ENCODE assay signal across 19 cellular contexts in the genomic region with DNA sequence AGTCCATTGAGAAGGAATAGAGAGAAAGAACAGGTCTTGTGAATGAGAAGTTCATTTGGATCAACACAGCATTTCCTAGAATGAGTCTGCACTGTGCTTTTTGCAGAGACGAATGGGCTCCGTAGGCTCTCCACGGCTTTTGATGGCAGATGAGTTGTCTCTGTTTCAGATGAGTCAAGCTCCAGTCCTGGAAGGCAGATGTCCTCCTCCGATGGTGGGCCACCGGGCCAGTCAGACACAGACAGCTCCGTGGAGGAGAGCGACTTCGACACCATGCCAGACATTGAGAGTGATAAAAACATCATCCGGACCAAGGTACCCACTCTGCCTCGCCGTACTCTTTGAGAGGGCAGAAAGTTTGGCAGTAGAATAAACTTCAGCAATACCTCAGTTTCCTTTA.
DNase-seq lines count a peak whose midpoint lies in the region; ATAC-seq lines count a peak whose summit lies in the region.
"Had no signal": no experiment of that assay in that cellular context is flagged by ENCODE, and none has a peak within 500 bp of the region (broad histone marks: within the 10 kb centered on the region; RNA-seq: fewer than 3 reads in every experiment).

No MANE protein-coding gene starts in this region.

- H2AFZ ChIP-seq in neuronal stem cell (ENCODE audit: low read length): no peak overlapping the region

- no peaks in the 10 kb centered on the region for H3K36me3 ChIP-seq in neuronal stem cell (replicated peaks in 1 of 2; ENCODE audit: control insufficient read depth in 2 of 2, insufficient read depth in 2 of 2, low read length in 2 of 2)
- H3K36me3 ChIP-seq: BLaER1 treated with 17β-estradiol and CSF1 and Interleukin-3, amounts not matched to agents 10 nM and 100 nM had no signal

- peaks cover 22% of the 10 kb centered on the region for H3K4me1 Mint-ChIP-seq in activated T-cell treated with anti-CD3 and anti-CD28 coated beads, Interleukin-2, amount 50 U/mL, for 24 hours (ENCODE audit: low read depth)
- peaks cover 27% of the 10 kb centered on the region for H3K4me1 Mint-ChIP-seq in activated T-cell treated with anti-CD3 and anti-CD28 coated beads, Interleukin-2, amount 50 U/mL, for 72 hours (ENCODE audit: low read depth)

- H2BK120ac ChIP-seq in neuronal stem cell (ENCODE audit: low read depth, low read length): no peak overlapping the region

- no peaks in the 10 kb centered on the region for H3K27me3 ChIP-seq in neuronal stem cell (ENCODE audit: control insufficient read depth in 3 of 3, insufficient read depth in 3 of 3, low read depth in 1 of 3, low read length in 3 of 3)
- H3K27me3 ChIP-seq: BLaER1 treated with 17β-estradiol and CSF1 and Interleukin-3, amounts not matched to agents 10 nM and 100 nM had no signal

- H4K91ac ChIP-seq in neuronal stem cell (ENCODE audit: low read depth, low read length, poor library complexity): no peak overlapping the region

- no peak for ATAC-seq in activated T-cell treated with anti-CD3 and anti-CD28 coated beads, Interleukin-2, amount 50 U/mL, for 72 hours (replicated peaks in 1 of 2)
- ATAC-seq: A549; CD8-positive, alpha-beta T cell; K562 had no signal

- no peaks in the 10 kb centered on the region for H3K9me3 Mint-ChIP-seq in activated T-cell treated with anti-CD3 and anti-CD28 coated beads, Interleukin-2, amount 50 U/mL, for 24 hours
- H3K9me3 Mint-ChIP-seq in activated T-cell treated with anti-CD3 and anti-CD28 coated beads, Interleukin-2, amount 50 U/mL, for 72 hours: no peaks in the 10 kb centered on the region
- H3K9me3 Mint-ChIP-seq: CD8-positive, alpha-beta T cell had no signal

- H3K4me3 ChIP-seq in neuronal stem cell (ENCODE audit: low read length in 2 of 2): no peak overlapping the region
- H3K4me3 ChIP-seq: A549; BLaER1 treated with 17β-estradiol and CSF1 and Interleukin-3, amounts not matched to agents 10 nM and 100 nM; K562 had no signal

- H3K18ac ChIP-seq in neuronal stem cell (ENCODE audit: low read length): peak overlapping the region; percentile 86

- no peaks in the 10 kb centered on the region for H3K79me1 ChIP-seq in neuronal stem cell (ENCODE audit: low read depth, low read length)

- no peak overlapping the region for H2BK5ac ChIP-seq in neuronal stem cell (ENCODE audit: low read length)

- no peak for DNase-seq in activated T-cell treated with anti-CD3 and anti-CD28 coated beads, Interleukin-2, amount 50 U/mL, for 24 hours
- no peak for DNase-seq in activated T-cell treated with anti-CD3 and anti-CD28 coated beads, Interleukin-2, amount 50 U/mL, for 72 hours
- DNase-seq in cerebellar cortex (ENCODE audit: low spot score): peak; percentile 40
- DNase-seq in neuronal stem cell (ENCODE audit: low spot score): no peak
- no peak for DNase-seq in HK-2 (ENCODE audit: unreplicated experiment)
- no peak for DNase-seq in LoVo (ENCODE audit: low spot score)
- no peak for DNase-seq in stimulated activated naive CD4-positive, alpha-beta T cell (lab: John Stamatoyannopoulos, UW)
- DNase-seq: AML-193; Calu3; CD8-positive, alpha-beta T cell; DMS53; GDM1; HCEC 1CT; IMR-90 had no signal

- peaks cover 54% of the 10 kb centered on the region for H3K36me3 Mint-ChIP-seq in activated T-cell treated with anti-CD3 and anti-CD28 coated beads, Interleukin-2, amount 50 U/mL, for 24 hours (ENCODE audit: low read depth)
- peaks cover 0 to 2% of the 10 kb centered on the region in 2 donors for H3K36me3 Mint-ChIP-seq in activated T-cell treated with anti-CD3 and anti-CD28 coated beads, Interleukin-2, amount 50 U/mL, for 72 hours (ENCODE audit: insufficient read depth in 2 of 2)

- no peak overlapping the region for H2BK15ac ChIP-seq in neuronal stem cell (ENCODE audit: low read length)

- H3K4ac ChIP-seq in neuronal stem cell (ENCODE audit: low read length): no peak overlapping the region

- H3K27me3 Mint-ChIP-seq in activated T-cell treated with anti-CD3 and anti-CD28 coated beads, Interleukin-2, amount 50 U/mL, for 24 hours: no peaks in the 10 kb centered on the region
- H3K27me3 Mint-ChIP-seq in activated T-cell treated with anti-CD3 and anti-CD28 coated beads, Interleukin-2, amount 50 U/mL, for 72 hours (ENCODE audit: low read depth): no peaks in the 10 kb centered on the region

- no peak overlapping the region for H4K8ac ChIP-seq in neuronal stem cell (ENCODE audit: low read depth, low read length)

- no peak overlapping the region for H3K14ac ChIP-seq in neuronal stem cell (ENCODE audit: low read length)

- no peak overlapping the region for H2AK5ac ChIP-seq in neuronal stem cell (ENCODE audit: low read depth, low read length)

- no peak overlapping the region for H3K9ac ChIP-seq in neuronal stem cell (ENCODE audit: low read depth, low read length, poor library complexity)
- H3K9ac ChIP-seq: BLaER1 treated with 17β-estradiol and CSF1 and Interleukin-3, amounts not matched to agents 10 nM and 100 nM had no signal

- no peak overlapping the region for H3K4me3 Mint-ChIP-seq in activated T-cell treated with anti-CD3 and anti-CD28 coated beads, Interleukin-2, amount 50 U/mL, for 24 hours
- no peak overlapping the region for H3K4me3 Mint-ChIP-seq in activated T-cell treated with anti-CD3 and anti-CD28 coated beads, Interleukin-2, amount 50 U/mL, for 72 hours
- H3K4me3 Mint-ChIP-seq: CD8-positive, alpha-beta T cell had no signal

- H3K9me3 ChIP-seq in neuronal stem cell (replicated peaks in 1 of 2; ENCODE audit: control insufficient read depth in 2 of 2, insufficient read depth in 1 of 2, low read depth in 1 of 2, low read length in 2 of 2): no peaks in the 10 kb centered on the region
- H3K9me3 ChIP-seq: A549; BLaER1 treated with 17β-estradiol and CSF1 and Interleukin-3, amounts not matched to agents 10 nM and 100 nM had no signal

- WGBS in neuronal stem cell (ENCODE audit: extremely low coverage in 2 of 2, insufficient read length in 2 of 2, insufficient replicate concordance in 1 of 2), 2 donors: no CpG with 5 or more reads among the region's 11 CpGs

- H3K4me2 ChIP-seq in neuronal stem cell (ENCODE audit: insufficient read depth, low read length, poor library complexity, severe bottlenecking): no peak overlapping the region
- H3K4me2 ChIP-seq: A549; BLaER1 treated with 17β-estradiol and CSF1 and Interleukin-3, amounts not matched to agents 10 nM and 100 nM had no signal

- no peak overlapping the region for H3K23ac ChIP-seq in neuronal stem cell (ENCODE audit: low read depth, low read length, poor library complexity)

- no peak overlapping the region for H2BK12ac ChIP-seq in neuronal stem cell (ENCODE audit: low read length)

- no peak overlapping the region for H3K27ac ChIP-seq in neuronal stem cell (replicated peaks; ENCODE audit: low read length)
- H3K27ac ChIP-seq: 22Rv1; A549; BLaER1 treated with 17β-estradiol and CSF1 and Interleukin-3, amounts not matched to agents 10 nM and 100 nM; HL-60 had no signal

- H3K4me1 ChIP-seq in neuronal stem cell (ENCODE audit: control insufficient read depth in 2 of 2, insufficient read depth in 1 of 2, low read depth in 1 of 2, low read length in 2 of 2): peaks cover 3 to 7% of the 10 kb centered on the region in 2 donors
- H3K4me1 ChIP-seq: A549 had no signal

- H3K27ac Mint-ChIP-seq in activated T-cell treated with anti-CD3 and anti-CD28 coated beads, Interleukin-2, amount 50 U/mL, for 24 hours: peak overlapping the region; percentile 52
- H3K27ac Mint-ChIP-seq in activated T-cell treated with anti-CD3 and anti-CD28 coated beads, Interleukin-2, amount 50 U/mL, for 72 hours: no peak overlapping the region
- H3K27ac Mint-ChIP-seq: CD8-positive, alpha-beta T cell had no signal
